13 cellular contexts compared by ENCODE assay signal in the genomic region with DNA sequence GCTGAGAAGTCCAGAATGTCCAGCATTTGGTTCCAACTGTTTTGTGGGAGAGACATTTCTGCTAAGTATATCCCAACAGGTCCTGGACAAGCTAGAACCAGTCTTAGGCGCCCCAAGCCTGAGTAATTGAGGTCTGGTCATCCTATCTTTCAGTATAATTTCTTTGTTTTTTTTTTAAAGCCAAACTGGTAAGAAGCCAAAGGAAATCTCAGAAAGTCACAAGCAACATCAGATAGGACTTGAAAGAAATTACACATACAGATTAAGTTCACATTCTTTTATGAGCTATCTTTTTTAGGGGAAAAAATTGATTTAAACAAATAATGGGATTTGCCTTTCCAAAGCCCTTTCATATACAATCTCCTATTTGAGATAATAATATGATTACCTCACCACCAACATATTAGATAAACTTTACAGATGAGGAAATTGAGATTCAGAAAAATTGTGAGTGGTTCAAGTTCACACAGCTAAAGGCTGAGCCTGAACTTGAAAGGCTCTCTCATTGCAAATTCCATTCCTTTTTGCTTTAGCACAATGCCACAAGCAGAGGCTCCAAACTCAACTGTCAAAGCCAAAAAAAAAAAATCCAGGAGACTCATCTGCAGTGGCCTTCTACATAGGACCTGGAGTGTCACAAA. TPM values are rescaled to one million over a fixed set of nuclear protein-coding genes. Genes with fewer than 3 reads are reported as not detected.
DNase-seq lines count a peak whose midpoint lies in the region; ATAC-seq and TF ChIP-seq lines count a peak whose summit lies in the region.
"Had no signal": no experiment of that assay in that cellular context is flagged by ENCODE, and none has a peak within 500 bp of the region (broad histone marks: within the 10 kb centered on the region; RNA-seq: fewer than 3 reads in every experiment).

No MANE protein-coding gene starts in this region.

- no peak overlapping the region for H2BK5ac ChIP-seq in mesenchymal stem cell (ENCODE audit: low read depth, low read length, poor library complexity, severe bottlenecking)

- intact Hi-C loops in Panc1 (cut with micrococcal nuclease; ENCODE audit: unreplicated experiment) (no loop called here), transverse colon (cut with DNase I; ENCODE audit: low total_unique reads) (no loop called here), Caco-2 (cut with micrococcal nuclease; ENCODE audit: unreplicated experiment) (no loop called here)

- in situ Hi-C loops in Panc1 (cut with HindIII; ENCODE audit: low pct_unique_long_range_greater_than_20kb, low sequenced_read_pairs) (no loop called here), transverse colon (cut with MboI; ENCODE audit: low pct_ligation_motif_present in 1 of 4, low pct_unique_long_range_greater_than_20kb in 1 of 4, low sequenced_read_pairs in 3 of 4) (no loop called here)

- no peak overlapping the region for H2BK15ac ChIP-seq in mesenchymal stem cell (ENCODE audit: low read depth, poor library complexity, severe bottlenecking)

- H3K4me3 ChIP-seq in Panc1 (ENCODE audit: low read depth in 2 of 2, low read length in 2 of 2) (no peak overlapping the region), duodenal mucosa (ENCODE audit: low read depth in 1 of 2, low read length in 2 of 2) (no peak overlapping the region), mesenchymal stem cell (ENCODE audit: insufficient read depth in 1 of 2, low read depth in 1 of 2, low read length in 2 of 2) (no peak overlapping the region), transverse colon (no peak overlapping the region), Caco-2 (ENCODE audit: low read depth, low read length) (no peak overlapping the region)
- H3K4me3 ChIP-seq: GM12878, mucosa of descending colon had no signal

- H3K9ac ChIP-seq in duodenal mucosa (ENCODE audit: low read depth in 1 of 2, low read length in 2 of 2) (no peak overlapping the region), mesenchymal stem cell (ENCODE audit: low read length) (peak overlapping the region; percentile 42)

- no peak for ATAC-seq in Panc1
- ATAC-seq in T-helper 17 cell: no peak
- no peak for ATAC-seq in HG03097 (IDR thresholded peaks at IDR 0.05; ENCODE audit: low FRiP score, unreplicated experiment)
- no peak for ATAC-seq in GM21737 (IDR thresholded peaks at IDR 0.05; ENCODE audit: unreplicated experiment)

- H4K91ac ChIP-seq in mesenchymal stem cell (ENCODE audit: low read length): no peak overlapping the region

- DNase-seq in Panc1 (ENCODE audit: low read depth, low spot score) (no peak), mesenchymal stem cell (peak; percentile 51), transverse colon (no peak), T-helper 17 cell (no peak), Caco-2 (no peak)
- DNase-seq: NCI-H187 treated with DMSO at 0.1 percent for 48 hours; stimulated activated CD4-positive, alpha-beta T cell treated with anti-CD3 and anti-CD28 coated beads, Interleukin-12 subunit alpha, Interleukin-12 subunit beta, amount 100 ng/mL, for 4 hours; T1000 had no signal

- H2AFZ ChIP-seq in mesenchymal stem cell (ENCODE audit: low read depth, low read length): no peak overlapping the region

- no peak overlapping the region for H2BK12ac ChIP-seq in mesenchymal stem cell (ENCODE audit: low read length in 2 of 2)

- H3K18ac ChIP-seq in mesenchymal stem cell (ENCODE audit: low read depth in 1 of 2, low read length in 2 of 2): peak overlapping the region in 1 of 2 experiments; percentile 46

- CTCF ChIA-PET in Panc1 (lab: Charles Lee) (interaction anchor here (0.7 kb wide), 2 partner anchors 33 to 62 kb away, joined by 3 to 4 read pairs; no protein-coding TSS in a partner anchor), Caco-2 (lab: Charles Lee) (no interaction called here)

- peak overlapping the region; percentile 5 for H2AK5ac ChIP-seq in mesenchymal stem cell (ENCODE audit: low read length, severe bottlenecking)

- H3K4ac ChIP-seq in mesenchymal stem cell (ENCODE audit: low read depth in 1 of 2, low read length in 2 of 2): peak overlapping the region in 1 of 2 experiments; percentile 53

- H2BK120ac ChIP-seq in mesenchymal stem cell (ENCODE audit: low read depth, low read length): no peak overlapping the region

- H3K27me3 ChIP-seq in Panc1 (ENCODE audit: control insufficient read depth, insufficient read depth, low read length): no peaks in the 10 kb centered on the region
- H3K27me3 ChIP-seq in duodenal mucosa (ENCODE audit: control insufficient read depth in 1 of 2, insufficient read depth in 2 of 2, low read length in 2 of 2): no peaks in the 10 kb centered on the region
- H3K27me3 ChIP-seq in mesenchymal stem cell (ENCODE audit: control insufficient read depth in 1 of 2, insufficient read depth in 1 of 2, low read length in 2 of 2): no peaks in the 10 kb centered on the region
- H3K27me3 ChIP-seq in transverse colon: no peaks in the 10 kb centered on the region
- H3K27me3 ChIP-seq in Caco-2 (replicated peaks; ENCODE audit: control insufficient read depth, insufficient read depth, low read length): no peaks in the 10 kb centered on the region

- no peaks in the 10 kb centered on the region for H3K4me1 Mint-ChIP-seq in T-helper 17 cell
- peaks cover 56% of the 10 kb centered on the region for H3K4me1 Mint-ChIP-seq in Caco-2 (ENCODE audit: low read depth, unreplicated experiment)

- no peak for TF ChIP-seq POLR2A in transverse colon (IDR thresholded peaks at IDR 0.05)

- H3K14ac ChIP-seq in mesenchymal stem cell (ENCODE audit: low read length in 2 of 2): no peak overlapping the region

- POLR2A ChIA-PET in Panc1 (lab: Charles Lee) (no interaction called here), Caco-2 (lab: Charles Lee) (interaction anchor here (0.6 kb wide), 1 partner anchor 299 kb away, joined by 3 read pairs; no protein-coding TSS in a partner anchor)

- H4K8ac ChIP-seq in mesenchymal stem cell (ENCODE audit: low read length): no peak overlapping the region

- TF ChIP-seq EP300 in transverse colon (IDR thresholded peaks at IDR 0.05; ENCODE audit: low read depth): no peak

- H3K27ac Mint-ChIP-seq in T-helper 17 cell (no peak overlapping the region), Caco-2 (ENCODE audit: unreplicated experiment) (no peak overlapping the region)

- H3K27ac ChIP-seq in Panc1 (ENCODE audit: low read length) (peak overlapping the region; percentile 26; the same call in 1 of the 2 replicates), duodenal mucosa (ENCODE audit: low read depth, low read length) (peak overlapping the region; percentile 72), mesenchymal stem cell (ENCODE audit: low read length, poor library complexity, severe bottlenecking) (peak overlapping the region; percentile 3), transverse colon (peak overlapping the region; percentile 88 to 99 (median 91))

- peaks cover 10% of the 10 kb centered on the region for H3K27me3 Mint-ChIP-seq in T-helper 17 cell
- H3K27me3 Mint-ChIP-seq in Caco-2 (ENCODE audit: insufficient read depth, unreplicated experiment): no peaks in the 10 kb centered on the region

- peaks cover 13% of the 10 kb centered on the region for H3K79me1 ChIP-seq in mesenchymal stem cell (replicated peaks; ENCODE audit: low read length, poor library complexity, severe bottlenecking)

- TF ChIP-seq CTCF in Panc1 (IDR thresholded peaks at IDR 0.05): no peak
- TF ChIP-seq CTCF in transverse colon (IDR thresholded peaks at IDR 0.05): no peak
- no peak for TF ChIP-seq CTCF in Caco-2 (IDR thresholded peaks at IDR 0.05; ENCODE audit: insufficient read depth in 1 of 2, low read depth in 1 of 2, low read length in 1 of 2, severe bottlenecking in 1 of 2, unreplicated experiment in 1 of 2)

- BruUV-seq in Panc1 (replicated peaks; lab: Mats Ljungman, UMichigan) (no TSS peak), Caco-2 (replicated peaks; lab: Mats Ljungman, UMichigan) (no TSS peak)

- H3K9me3 ChIP-seq in Panc1 (ENCODE audit: control insufficient read depth, insufficient read depth, low read depth, low read length) (no peaks in the 10 kb centered on the region), duodenal mucosa (ENCODE audit: control insufficient read depth in 1 of 2, low read length in 2 of 2) (no peaks in the 10 kb centered on the region), mesenchymal stem cell (ENCODE audit: control insufficient read depth, low read length) (no peaks in the 10 kb centered on the region), transverse colon (no peaks in the 10 kb centered on the region), T-helper 17 cell (ENCODE audit: control insufficient read depth, low read length, poor library complexity, severe bottlenecking) (no peaks in the 10 kb centered on the region), Caco-2 (no peaks in the 10 kb centered on the region)
- H3K9me3 ChIP-seq: mucosa of descending colon had no signal

- H3K4me3 Mint-ChIP-seq in T-helper 17 cell (no peak overlapping the region), Caco-2 (ENCODE audit: unreplicated experiment) (no peak overlapping the region)

- H3K23ac ChIP-seq in mesenchymal stem cell (ENCODE audit: low read length in 2 of 2): no peak overlapping the region

- H3K4me1 ChIP-seq in Panc1 (ENCODE audit: control insufficient read depth, insufficient read depth, low read length) (peaks cover 56% of the 10 kb centered on the region), duodenal mucosa (ENCODE audit: control insufficient read depth in 1 of 2, insufficient read depth in 2 of 2, low read length in 2 of 2) (peaks cover 46 to 59% of the 10 kb centered on the region in 2 donors), mesenchymal stem cell (ENCODE audit: control insufficient read depth, insufficient read depth, low read depth, low read length) (peaks cover 16% of the 10 kb centered on the region), transverse colon (peaks cover 70 to 94% (median 80%) of the 10 kb centered on the region in 4 donors), Caco-2 (peaks cover 80% of the 10 kb centered on the region)

- no CpG with 5 or more reads among the region's 1 CpG for WGBS in mesenchymal stem cell
- WGBS in transverse colon (ENCODE audit: low coverage in 1 of 2), 2 donors: 74 to 86% methylated on average over 1 of the region's 1 CpG

- no peak overlapping the region for H3K4me2 ChIP-seq in mesenchymal stem cell (ENCODE audit: low read length, poor library complexity, severe bottlenecking)

- H3K36me3 Mint-ChIP-seq in T-helper 17 cell (ENCODE audit: low read depth) (no peaks in the 10 kb centered on the region), Caco-2 (ENCODE audit: insufficient read depth, unreplicated experiment) (peaks cover 58% of the 10 kb centered on the region)

- H3K36me3 ChIP-seq in Panc1 (ENCODE audit: control insufficient read depth, insufficient read depth, low read length): no peaks in the 10 kb centered on the region
- H3K36me3 ChIP-seq in duodenal mucosa (ENCODE audit: control insufficient read depth in 1 of 2, insufficient read depth in 2 of 2, low read length in 2 of 2): no peaks in the 10 kb centered on the region
- peaks cover 0 to 2% of the 10 kb centered on the region in 2 experiments for H3K36me3 ChIP-seq in mesenchymal stem cell (ENCODE audit: control insufficient read depth in 1 of 2, insufficient read depth in 2 of 2, low read depth in 1 of 2, low read length in 2 of 2)
- peaks cover 0 to under 1% (median 0%) of the 10 kb centered on the region in 4 donors for H3K36me3 ChIP-seq in transverse colon
- peaks cover 1% of the 10 kb centered on the region for H3K36me3 ChIP-seq in Caco-2 (ENCODE audit: control insufficient read depth, insufficient read depth, low read length)

- no peaks in the 10 kb centered on the region for H3K9me3 Mint-ChIP-seq in Caco-2 (ENCODE audit: unreplicated experiment)

RNA-seq across cellular contexts. Expression of gene PDLIM1, which starts 15.0 kb away (rescaled TPM):
- 183 TPM for total RNA-seq in Panc1 (2021; ENCODE audit: unreplicated experiment)
- 200 TPM for polyA plus RNA-seq in Panc1 (2012; ENCODE audit: insufficient read length)
- polyA plus RNA-seq in mesenchymal stem cell (2013, experiment 1 of 2): 537 TPM
- 536 TPM for polyA plus RNA-seq in mesenchymal stem cell (2013, experiment 2 of 2)
- total RNA-seq in transverse colon: 100 to 1,000 TPM; 201 to 259 (median 225) TPM
- total RNA-seq in T-helper 17 cell: 10 to 100 TPM in 1 of 2 donors, 1 to 10 TPM in 1; 8.3 to 44.4 TPM
- total RNA-seq in Caco-2 (2022): 417 and 506 TPM in 2 replicates

Comparison
In these comparisons a context has a peak if more than half of its experiments do, and no peak if none do; other contexts are left out.
1. H3K27ac ChIP-seq: peak in every context shown above with its lines; median percentile 91 in transverse colon; 72 in duodenal mucosa; 26 in Panc1; 3 in mesenchymal stem cell.